Comparison of ENCODE assay signal across 1 cellular context in genomic region chr22:28882878-28883656, GRCh38.
TF ChIP-seq lines count a peak whose summit lies in the region.

Gene ZNRF3, plus strand, starts transcription at chr22:28883572. Its CDS starts 195 bp downstream, at chr22:28883767.

TF ChIP-seq in HEK293, 187 proteins besides CTCF, POLR2A, EP300 and RAD21 (continued from another document and continues in another):
- TF ChIP-seq ZNF530 (tag by site-specific recombination; IDR thresholded peaks at IDR 0.05; ENCODE audit: low read depth) (no peak), ZNF184 (tag by site-specific recombination; IDR thresholded peaks at IDR 0.05) (no peak), MZF1 (tag by site-specific recombination; IDR thresholded peaks at IDR 0.05; ENCODE audit: borderline replicate concordance) (no peak), KLF10 (tag by site-specific recombination; IDR thresholded peaks at IDR 0.05) (no peak), REPIN1 (tag by site-specific recombination; IDR thresholded peaks at IDR 0.05; ENCODE audit: low read depth) (0 out of 2 replicates have a peak, but pooled peaks have one; percentile 20), ZNF670 (tag by site-specific recombination; IDR thresholded peaks at IDR 0.05; ENCODE audit: low read depth) (no peak), ZNF280C (tag by site-specific recombination; IDR thresholded peaks at IDR 0.05) (no peak), OSR2 (tag by site-specific recombination; IDR thresholded peaks at IDR 0.05) (no peak), ZNF223 (tag by site-specific recombination; IDR thresholded peaks at IDR 0.05) (no peak), ZNF596 (tag by site-specific recombination; IDR thresholded peaks at IDR 0.05) (no peak), SP2 (tag by site-specific recombination; IDR thresholded peaks at IDR 0.05) (peak; percentile 84), ZNF341 (tag by site-specific recombination; IDR thresholded peaks at IDR 0.05; ENCODE audit: low read depth) (no peak), ZNF514 (tag by site-specific recombination; IDR thresholded peaks at IDR 0.05) (no peak), ZNF274 (IDR thresholded peaks at IDR 0.05; ENCODE audit: low read length) (no peak), ZNF274 (tag by site-specific recombination; IDR thresholded peaks at IDR 0.05; ENCODE audit: borderline replicate concordance) (no peak), ZNF560 (tag by site-specific recombination; IDR thresholded peaks at IDR 0.05; ENCODE audit: borderline replicate concordance) (no peak), ZNF239 (tag by site-specific recombination; IDR thresholded peaks at IDR 0.05) (no peak), ZNF248 (tag by site-specific recombination; IDR thresholded peaks at IDR 0.05) (no peak), ZNF138 (tag by site-specific recombination; IDR thresholded peaks at IDR 0.05; ENCODE audit: borderline replicate concordance) (no peak), ZNF221 (tag by site-specific recombination; IDR thresholded peaks at IDR 0.05; ENCODE audit: borderline replicate concordance) (no peak), ZNF654 (tag by site-specific recombination; IDR thresholded peaks at IDR 0.05; ENCODE audit: low read depth) (no peak), ZNF521 (tag by site-specific recombination; IDR thresholded peaks at IDR 0.05) (no peak), ZIC2 (tag by site-specific recombination; IDR thresholded peaks at IDR 0.05) (peak; percentile 15; the same call in 1 of the 2 replicates), ZNF37A (tag by site-specific recombination; IDR thresholded peaks at IDR 0.05) (no peak), ZNF311 (tag by site-specific recombination; IDR thresholded peaks at IDR 0.05; ENCODE audit: borderline replicate concordance) (no peak), ZNF140 (tag by site-specific recombination; IDR thresholded peaks at IDR 0.05) (no peak), OVOL3 (tag by site-specific recombination; IDR thresholded peaks at IDR 0.05) (no peak), SALL2 (tag by site-specific recombination; IDR thresholded peaks at IDR 0.05; ENCODE audit: borderline replicate concordance) (no peak), ZNF148 (tag by site-specific recombination; IDR thresholded peaks at IDR 0.05; ENCODE audit: borderline replicate concordance) (no peak), ZNF777 (tag by site-specific recombination; IDR thresholded peaks at IDR 0.05; ENCODE audit: borderline replicate concordance) (no peak), ZFP41 (tag by site-specific recombination; IDR thresholded peaks at IDR 0.05; ENCODE audit: borderline replicate concordance) (no peak), ZNF830 (tag by site-specific recombination; IDR thresholded peaks at IDR 0.05; ENCODE audit: low read depth) (no peak), YY2 (tag by site-specific recombination; IDR thresholded peaks at IDR 0.05) (0 out of 2 replicates have a peak, but pooled peaks have one; percentile 44), ZNF398 (tag by site-specific recombination; IDR thresholded peaks at IDR 0.05) (peak; percentile 35; the same call in 1 of the 2 replicates), GLI2 (tag by site-specific recombination; IDR thresholded peaks at IDR 0.05; ENCODE audit: borderline replicate concordance, low read depth) (no peak), ZNF114 (tag by site-specific recombination; IDR thresholded peaks at IDR 0.05) (no peak), ZNF354C (tag by site-specific recombination; IDR thresholded peaks at IDR 0.05; ENCODE audit: borderline replicate concordance, low read depth) (no peak), ZNF558 (tag by site-specific recombination; IDR thresholded peaks at IDR 0.05) (no peak)
- TF ChIP-seq, protein P1, sequence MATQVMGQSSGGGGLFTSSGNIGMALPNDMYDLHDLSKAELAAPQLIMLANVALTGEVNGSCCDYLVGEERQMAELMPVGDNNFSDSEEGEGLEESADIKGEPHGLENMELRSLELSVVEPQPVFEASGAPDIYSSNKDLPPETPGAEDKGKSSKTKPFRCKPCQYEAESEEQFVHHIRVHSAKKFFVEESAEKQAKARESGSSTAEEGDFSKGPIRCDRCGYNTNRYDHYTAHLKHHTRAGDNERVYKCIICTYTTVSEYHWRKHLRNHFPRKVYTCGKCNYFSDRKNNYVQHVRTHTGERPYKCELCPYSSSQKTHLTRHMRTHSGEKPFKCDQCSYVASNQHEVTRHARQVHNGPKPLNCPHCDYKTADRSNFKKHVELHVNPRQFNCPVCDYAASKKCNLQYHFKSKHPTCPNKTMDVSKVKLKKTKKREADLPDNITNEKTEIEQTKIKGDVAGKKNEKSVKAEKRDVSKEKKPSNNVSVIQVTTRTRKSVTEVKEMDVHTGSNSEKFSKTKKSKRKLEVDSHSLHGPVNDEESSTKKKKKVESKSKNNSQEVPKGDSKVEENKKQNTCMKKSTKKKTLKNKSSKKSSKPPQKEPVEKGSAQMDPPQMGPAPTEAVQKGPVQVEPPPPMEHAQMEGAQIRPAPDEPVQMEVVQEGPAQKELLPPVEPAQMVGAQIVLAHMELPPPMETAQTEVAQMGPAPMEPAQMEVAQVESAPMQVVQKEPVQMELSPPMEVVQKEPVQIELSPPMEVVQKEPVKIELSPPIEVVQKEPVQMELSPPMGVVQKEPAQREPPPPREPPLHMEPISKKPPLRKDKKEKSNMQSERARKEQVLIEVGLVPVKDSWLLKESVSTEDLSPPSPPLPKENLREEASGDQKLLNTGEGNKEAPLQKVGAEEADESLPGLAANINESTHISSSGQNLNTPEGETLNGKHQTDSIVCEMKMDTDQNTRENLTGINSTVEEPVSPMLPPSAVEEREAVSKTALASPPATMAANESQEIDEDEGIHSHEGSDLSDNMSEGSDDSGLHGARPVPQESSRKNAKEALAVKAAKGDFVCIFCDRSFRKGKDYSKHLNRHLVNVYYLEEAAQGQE (tag by site-specific recombination; IDR thresholded peaks at IDR 0.05) = no peak
- TF ChIP-seq, protein P2, sequence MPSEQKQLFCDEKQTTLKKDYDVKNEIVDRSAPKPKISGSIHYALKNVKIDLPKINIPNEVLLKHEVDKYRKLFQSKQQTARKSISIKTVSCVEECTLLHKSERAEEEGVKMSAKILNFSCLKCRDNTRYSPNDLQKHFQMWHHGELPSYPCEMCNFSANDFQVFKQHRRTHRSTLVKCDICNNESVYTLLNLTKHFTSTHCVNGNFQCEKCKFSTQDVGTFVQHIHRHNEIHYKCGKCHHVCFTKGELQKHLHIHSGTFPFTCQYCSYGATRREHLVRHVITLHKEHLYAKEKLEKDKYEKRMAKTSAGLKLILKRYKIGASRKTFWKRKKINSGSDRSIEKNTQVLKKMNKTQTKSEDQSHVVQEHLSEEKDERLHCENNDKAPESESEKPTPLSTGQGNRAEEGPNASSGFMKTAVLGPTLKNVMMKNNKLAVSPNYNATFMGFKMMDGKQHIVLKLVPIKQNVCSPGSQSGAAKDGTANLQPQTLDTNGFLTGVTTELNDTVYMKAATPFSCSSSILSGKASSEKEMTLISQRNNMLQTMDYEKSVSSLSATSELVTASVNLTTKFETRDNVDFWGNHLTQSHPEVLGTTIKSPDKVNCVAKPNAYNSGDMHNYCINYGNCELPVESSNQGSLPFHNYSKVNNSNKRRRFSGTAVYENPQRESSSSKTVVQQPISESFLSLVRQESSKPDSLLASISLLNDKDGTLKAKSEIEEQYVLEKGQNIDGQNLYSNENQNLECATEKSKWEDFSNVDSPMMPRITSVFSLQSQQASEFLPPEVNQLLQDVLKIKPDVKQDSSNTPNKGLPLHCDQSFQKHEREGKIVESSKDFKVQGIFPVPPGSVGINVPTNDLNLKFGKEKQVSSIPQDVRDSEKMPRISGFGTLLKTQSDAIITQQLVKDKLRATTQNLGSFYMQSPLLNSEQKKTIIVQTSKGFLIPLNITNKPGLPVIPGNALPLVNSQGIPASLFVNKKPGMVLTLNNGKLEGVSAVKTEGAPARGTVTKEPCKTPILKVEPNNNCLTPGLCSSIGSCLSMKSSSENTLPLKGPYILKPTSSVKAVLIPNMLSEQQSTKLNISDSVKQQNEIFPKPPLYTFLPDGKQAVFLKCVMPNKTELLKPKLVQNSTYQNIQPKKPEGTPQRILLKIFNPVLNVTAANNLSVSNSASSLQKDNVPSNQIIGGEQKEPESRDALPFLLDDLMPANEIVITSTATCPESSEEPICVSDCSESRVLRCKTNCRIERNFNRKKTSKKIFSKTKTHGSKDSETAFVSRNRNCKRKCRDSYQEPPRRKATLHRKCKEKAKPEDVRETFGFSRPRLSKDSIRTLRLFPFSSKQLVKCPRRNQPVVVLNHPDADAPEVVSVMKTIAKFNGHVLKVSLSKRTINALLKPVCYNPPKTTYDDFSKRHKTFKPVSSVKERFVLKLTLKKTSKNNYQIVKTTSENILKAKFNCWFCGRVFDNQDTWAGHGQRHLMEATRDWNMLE (tag by site-specific recombination; conservative IDR thresholded peaks at IDR 0.05; ENCODE audit: low read depth) = no peak
- TF ChIP-seq, protein P3, sequence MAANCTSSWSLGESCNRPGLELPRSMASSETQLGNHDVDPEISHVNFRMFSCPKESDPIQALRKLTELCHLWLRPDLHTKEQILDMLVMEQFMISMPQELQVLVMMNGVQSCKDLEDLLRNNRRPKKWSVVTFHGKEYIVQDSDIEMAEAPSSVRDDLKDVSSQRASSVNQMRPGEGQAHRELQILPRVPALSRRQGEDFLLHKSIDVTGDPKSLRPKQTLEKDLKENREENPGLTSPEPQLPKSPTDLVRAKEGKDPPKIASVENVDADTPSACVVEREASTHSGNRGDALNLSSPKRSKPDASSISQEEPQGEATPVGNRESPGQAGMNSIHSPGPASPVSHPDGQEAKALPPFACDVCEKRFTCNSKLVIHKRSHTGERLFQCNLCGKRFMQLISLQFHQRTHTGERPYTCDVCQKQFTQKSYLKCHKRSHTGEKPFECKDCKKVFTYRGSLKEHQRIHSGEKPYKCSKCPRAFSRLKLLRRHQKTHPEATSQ (tag by site-specific recombination; IDR thresholded peaks at IDR 0.05) = no peak
- TF ChIP-seq, protein P4, sequence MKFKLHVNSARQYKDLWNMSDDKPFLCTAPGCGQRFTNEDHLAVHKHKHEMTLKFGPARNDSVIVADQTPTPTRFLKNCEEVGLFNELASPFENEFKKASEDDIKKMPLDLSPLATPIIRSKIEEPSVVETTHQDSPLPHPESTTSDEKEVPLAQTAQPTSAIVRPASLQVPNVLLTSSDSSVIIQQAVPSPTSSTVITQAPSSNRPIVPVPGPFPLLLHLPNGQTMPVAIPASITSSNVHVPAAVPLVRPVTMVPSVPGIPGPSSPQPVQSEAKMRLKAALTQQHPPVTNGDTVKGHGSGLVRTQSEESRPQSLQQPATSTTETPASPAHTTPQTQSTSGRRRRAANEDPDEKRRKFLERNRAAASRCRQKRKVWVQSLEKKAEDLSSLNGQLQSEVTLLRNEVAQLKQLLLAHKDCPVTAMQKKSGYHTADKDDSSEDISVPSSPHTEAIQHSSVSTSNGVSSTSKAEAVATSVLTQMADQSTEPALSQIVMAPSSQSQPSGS (tag by site-specific recombination; IDR thresholded peaks at IDR 0.05; ENCODE audit: low read depth) = no peak
